Comparison of ENCODE assay signal across 13 cellular contexts in genomic region chr6:110414669-110415296, GRCh38. TPM values are rescaled to one million over a fixed set of nuclear protein-coding genes. Genes with fewer than 3 reads are reported as not detected.
DNase-seq lines count a peak whose midpoint lies in the region; ATAC-seq and TF ChIP-seq lines count a peak whose summit lies in the region.
"Had no signal": no experiment of that assay in that cellular context is flagged by ENCODE, and none has a peak within 500 bp of the region (broad histone marks: within the 10 kb centered on the region; RNA-seq: fewer than 3 reads in every experiment).

No MANE protein-coding gene starts in this region.

- POLR2A ChIA-PET in SK-N-SH (lab: Yijun Ruan, JAX): no interaction called here

- H3F3A ChIP-seq in SK-N-SH (replicated peaks; ENCODE audit: insufficient read depth): no peaks in the 10 kb centered on the region

- TF ChIP-seq EP300 in SK-N-SH (IDR thresholded peaks at IDR 0.05; ENCODE audit: borderline replicate concordance in 1 of 2, low read depth in 1 of 2, low read length in 1 of 2): no peak

- no peaks in the 10 kb centered on the region for H4K20me1 ChIP-seq in SK-N-SH (ENCODE audit: insufficient read depth)
- no peaks in the 10 kb centered on the region for H4K20me1 ChIP-seq in fibroblast of lung (ENCODE audit: control insufficient read depth, extremely low read depth, insufficient read depth, low read length)

- WGBS in SK-N-SH (ENCODE audit: low lambda C conversion rate): 71% methylated on average over 6 of the region's 6 CpGs
- 63 to 80% methylated on average over 6 of the region's 6 CpGs for WGBS in thyroid gland, 2 donors

- H3K27ac ChIP-seq in SK-N-SH (ENCODE audit: low read depth in 2 of 2, low read length in 1 of 2): no peak overlapping the region
- peak overlapping the region; percentile 22 for H3K27ac ChIP-seq in fibroblast of lung (ENCODE audit: insufficient read depth, low read length)
- H3K27ac ChIP-seq in thyroid gland: peak overlapping the region; percentile 49 to 75 (median 69)

- peaks cover 4 to 23% of the 10 kb centered on the region in 2 donors for H3K27me3 Mint-ChIP-seq in natural killer cell treated with Interleukin-12 subunit alpha and Interleukin-12 subunit beta and Interleukin-15 and Interleukin-18, amount 100 ng/mL, for 72 hours

- H3K36me3 ChIP-seq in SK-N-SH (replicated peaks in 1 of 2; ENCODE audit: control insufficient read depth in 1 of 2, insufficient read depth in 2 of 2, low read length in 1 of 2): no peaks in the 10 kb centered on the region
- H3K36me3 ChIP-seq in fibroblast of lung (ENCODE audit: control insufficient read depth, insufficient read depth, low read length): no peaks in the 10 kb centered on the region
- H3K36me3 ChIP-seq in thyroid gland: no peaks in the 10 kb centered on the region

- peaks cover 16 to 18% of the 10 kb centered on the region in 2 donors for H3K4me1 Mint-ChIP-seq in natural killer cell treated with Interleukin-12 subunit alpha and Interleukin-12 subunit beta and Interleukin-15 and Interleukin-18, amount 100 ng/mL, for 72 hours (ENCODE audit: low read depth in 2 of 2)

- intact Hi-C loops in thyroid gland (cut with DNase I): no loop called here

- peak overlapping the region; percentile 52 for H3K4me3 Mint-ChIP-seq in natural killer cell treated with Interleukin-12 subunit alpha and Interleukin-12 subunit beta and Interleukin-15 and Interleukin-18, amount 100 ng/mL, for 72 hours

- H3K9me3 Mint-ChIP-seq in natural killer cell treated with Interleukin-12 subunit alpha and Interleukin-12 subunit beta and Interleukin-15 and Interleukin-18, amount 100 ng/mL, for 72 hours: no peaks in the 10 kb centered on the region
- H3K9me3 Mint-ChIP-seq: activated naive CD4-positive, alpha-beta T cell treated with anti-CD3 and anti-CD28 coated beads, Interleukin-2, amount 50 U/mL, for 72 hours had no signal

- CTCF ChIA-PET in SK-N-SH (lab: Yijun Ruan, JAX): interaction anchor here (0.9 kb wide), 1 partner anchor 375 kb away, joined by 3 read pairs; no protein-coding TSS in a partner anchor

- DNase-seq in SK-N-SH (no peak), fibroblast of lung (ENCODE audit: low read depth in 2 of 2) (peak in 1 of 2 donors; percentile 32), thyroid gland (no peak), AG08395 (ENCODE audit: low spot score) (no peak), NCI-H345 treated with DMSO at 0.1 percent for 48 hours (lab: John Stamatoyannopoulos, UW; ENCODE audit: unreplicated experiment) (no peak), NCI-H1694 (lab: John Stamatoyannopoulos, UW) (no peak), NCI-H146 treated with DMSO at 0.1 percent for 48 hours (lab: John Stamatoyannopoulos, UW; ENCODE audit: unreplicated experiment) (no peak)
- DNase-seq in natural killer cell treated with Interleukin-12 subunit alpha and Interleukin-12 subunit beta and Interleukin-15 and Interleukin-18, amount 100 ng/mL, for 72 hours (ENCODE audit: low spot score): no peak
- DNase-seq: activated CD4-positive, alpha-beta T cell treated with anti-CD3 and anti-CD28 coated beads for 1 hour; stimulated activated CD4-positive, alpha-beta T cell treated with anti-CD3 and anti-CD28 coated beads, Interleukin-4, amount 100 ng/mL, for 24 hours had no signal

- TF ChIP-seq CTCF in SK-N-SH (IDR thresholded peaks at IDR 0.05) (no peak), fibroblast of lung (conservative IDR thresholded peaks at IDR 0.05 in 1 of 2, IDR thresholded peaks at IDR 0.05 in 1 of 2; ENCODE audit: low read depth in 1 of 2, low read length in 2 of 2) (no peak), thyroid gland (IDR thresholded peaks at IDR 0.05) (no peak)

- H3K27me3 ChIP-seq in SK-N-SH (ENCODE audit: insufficient read depth) (no peaks in the 10 kb centered on the region), fibroblast of lung (ENCODE audit: control insufficient read depth, insufficient read depth, low read length) (no peaks in the 10 kb centered on the region), thyroid gland (no peaks in the 10 kb centered on the region)

- H3K9me3 ChIP-seq in SK-N-SH (no peaks in the 10 kb centered on the region), fibroblast of lung (ENCODE audit: control insufficient read depth, insufficient read depth, low read depth, low read length) (no peaks in the 10 kb centered on the region), thyroid gland (no peaks in the 10 kb centered on the region)

- H3K36me3 Mint-ChIP-seq in natural killer cell treated with Interleukin-12 subunit alpha and Interleukin-12 subunit beta and Interleukin-15 and Interleukin-18, amount 100 ng/mL, for 72 hours: no peaks in the 10 kb centered on the region
- H3K36me3 Mint-ChIP-seq: activated naive CD4-positive, alpha-beta T cell treated with anti-CD3 and anti-CD28 coated beads, Interleukin-2, amount 50 U/mL, for 72 hours had no signal

- peak overlapping the region in 1 of 2 donors; percentile 56 for H3K27ac Mint-ChIP-seq in natural killer cell treated with Interleukin-12 subunit alpha and Interleukin-12 subunit beta and Interleukin-15 and Interleukin-18, amount 100 ng/mL, for 72 hours

- H3K4me2 ChIP-seq in SK-N-SH (peak overlapping the region; percentile 75), fibroblast of lung (ENCODE audit: extremely low read depth, insufficient read depth, low read length) (peak overlapping the region; percentile 74)

- no peak for TF ChIP-seq POLR2A in thyroid gland (IDR thresholded peaks at IDR 0.05)

- H3K4me1 ChIP-seq in SK-N-SH (ENCODE audit: control insufficient read depth in 1 of 2, insufficient read depth in 2 of 2, low read depth in 1 of 2, low read length in 1 of 2): peaks cover 0 to 7% of the 10 kb centered on the region in 2 experiments; a peak in 1 of 4 replicates
- H3K4me1 ChIP-seq in fibroblast of lung (ENCODE audit: control insufficient read depth, extremely low read depth, insufficient read depth, low read length): no peaks in the 10 kb centered on the region
- peaks cover 0 to 16% of the 10 kb centered on the region in 2 donors for H3K4me1 ChIP-seq in thyroid gland

- H3K9ac ChIP-seq in SK-N-SH (no peak overlapping the region), fibroblast of lung (ENCODE audit: insufficient read depth, low read length) (no peak overlapping the region)

- no peaks in the 10 kb centered on the region for H3K9me2 ChIP-seq in SK-N-SH

- H3K79me2 ChIP-seq in SK-N-SH (ENCODE audit: insufficient read depth) (no peaks in the 10 kb centered on the region), fibroblast of lung (ENCODE audit: control insufficient read depth, insufficient read depth, low read length) (no peaks in the 10 kb centered on the region)

- H2AFZ ChIP-seq in SK-N-SH (ENCODE audit: low read depth) (peak overlapping the region; percentile 59), fibroblast of lung (ENCODE audit: low read length) (peak overlapping the region; percentile 85)

- no peak for ATAC-seq in natural killer cell treated with Interleukin-12 subunit alpha and Interleukin-12 subunit beta and Interleukin-15 and Interleukin-18, amount 100 ng/mL, for 72 hours

- peak overlapping the region; percentile 24 to 39; a peak in 3 of 4 replicates for H3K4me3 ChIP-seq in SK-N-SH (ENCODE audit: low read depth in 2 of 2, low read length in 1 of 2)
- H3K4me3 ChIP-seq in fibroblast of lung (replicated peaks in 1 of 4; ENCODE audit: control extremely low read depth in 1 of 4, insufficient read depth in 1 of 4, low read depth in 3 of 4, low read length in 4 of 4): peak overlapping the region; percentile 19 to 62 (median 46)
- peak overlapping the region in 1 of 3 donors; percentile 13 for H3K4me3 ChIP-seq in thyroid gland (replicated peaks in 1 of 3)

- TF ChIP-seq RAD21 in SK-N-SH (IDR thresholded peaks at IDR 0.05; ENCODE audit: low read length): no peak

TF ChIP-seq in SK-N-SH, 30 proteins besides CTCF, POLR2A, EP300 and RAD21:
- no peak for TF ChIP-seq MAX (IDR thresholded peaks at IDR 0.05; ENCODE audit: low read depth)
- TF ChIP-seq TCF12 (IDR thresholded peaks at IDR 0.05): no peak
- no peak for TF ChIP-seq SIN3A (IDR thresholded peaks at IDR 0.05; ENCODE audit: borderline replicate concordance, low read depth, low read length)

RNA-seq across cellular contexts. Expression of gene DDO, which starts 0.6 kb away (rescaled TPM):
- polyA plus RNA-seq in SK-N-SH (2012; rRNA removed) (0.79 and 1.3 TPM in 2 replicates), fibroblast of lung (1.3 and 3.9 TPM in 2 replicates)
- polyA plus RNA-seq in SK-N-SH (2012; cell fraction: cytosol; rRNA removed): 1.2 TPM in 2 replicates
- 0.46 and 1.2 TPM in 2 replicates for polyA plus RNA-seq in SK-N-SH (2012; cell fraction: nucleus; rRNA removed)
- total RNA-seq in fibroblast of lung (8.7 and 12.2 TPM in 2 replicates), thyroid gland (1 to 10 TPM; 2.5 to 5.0 (median 2.6) TPM)
- 1.4 and 4.0 TPM in 2 replicates for polyA plus RNA-seq in fibroblast of lung (2012)
- 3.3 TPM in 1 of 2 replicates, not detected in the other for polyA minus RNA-seq in fibroblast of lung (ENCODE audit: low replicate concordance)
- under 1 TPM in 1 of 2 donors, not detected in 1; 0.33 TPM for total RNA-seq in natural killer cell treated with Interleukin-12 subunit alpha and Interleukin-12 subunit beta and Interleukin-15 and Interleukin-18, amount 100 ng/mL, for 72 hours

RNA-seq across cellular contexts. Expression of gene METTL24, which starts 56.6 kb away (rescaled TPM):
- polyA plus RNA-seq in SK-N-SH (2012; rRNA removed) (not detected in 2 replicates), fibroblast of lung (0.05 and 0.18 TPM in 2 replicates)
- polyA plus RNA-seq in SK-N-SH (2012; cell fraction: cytosol; rRNA removed): not detected in 2 replicates
- polyA plus RNA-seq in SK-N-SH (2012; cell fraction: nucleus; rRNA removed): not detected in 2 replicates
- total RNA-seq in fibroblast of lung (2.6 TPM in 2 replicates), thyroid gland (10 to 100 TPM in 1 of 4 donors, 1 to 10 TPM in 3; 2.6 to 12.6 (median 4.0) TPM)
- not detected in 2 replicates for polyA plus RNA-seq in fibroblast of lung (2012)
- not detected in 2 replicates for polyA minus RNA-seq in fibroblast of lung (ENCODE audit: low replicate concordance)
- total RNA-seq in natural killer cell treated with Interleukin-12 subunit alpha and Interleukin-12 subunit beta and Interleukin-15 and Interleukin-18, amount 100 ng/mL, for 72 hours: not detected
- total RNA-seq: activated naive CD4-positive, alpha-beta T cell treated with anti-CD3 and anti-CD28 coated beads, Interleukin-2, amount 50 U/mL, for 72 hours; lung microvascular endothelial cell; RPMI7951 had no signal

Comparison
In these comparisons a context has a peak if more than half of its experiments do, and no peak if none do; other contexts are left out.
1. H3K27ac ChIP-seq: peak in fibroblast of lung (single experiment) and thyroid gland (3 of 3); none in SK-N-SH (0 of 2).